ENCODE assay signal across 8 cellular contexts in the genomic region with DNA sequence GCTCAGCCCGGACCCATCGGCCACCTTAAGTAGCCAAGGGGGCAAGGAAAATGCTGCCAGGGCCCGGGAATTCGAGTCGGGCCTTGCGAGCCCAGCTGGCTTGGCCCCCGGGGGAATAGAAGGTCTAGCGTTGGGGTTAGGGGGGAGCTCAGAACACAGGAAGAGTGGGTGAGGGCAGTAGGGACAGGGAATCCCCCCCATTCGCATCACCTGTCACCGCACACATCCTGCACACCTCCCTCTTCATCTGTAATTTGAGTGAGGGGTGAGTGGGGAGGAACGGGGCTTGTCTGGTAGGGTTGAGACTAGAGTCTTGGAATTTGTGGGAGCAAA. TPM values are rescaled to one million over a fixed set of nuclear protein-coding genes. Genes with fewer than 3 reads are reported as not detected.
DNase-seq lines count a peak whose midpoint lies in the region; ATAC-seq, FAIRE-seq and TF ChIP-seq lines count a peak whose summit lies in the region.

No MANE protein-coding gene starts in this region.

- no peak for TF ChIP-seq EP300 in K562 (IDR thresholded peaks at IDR 0.05; ENCODE audit: low read length)

- no peaks in the 10 kb centered on the region for H3K36me3 ChIP-seq in ACC112 (ENCODE audit: insufficient read depth, low read length)
- H3K36me3 ChIP-seq in K562 (ENCODE audit: control insufficient read depth, insufficient read depth, low read length), result no peaks in the 10 kb centered on the region
- no peaks in the 10 kb centered on the region for H3K36me3 ChIP-seq in mesendoderm (ENCODE audit: control insufficient read depth, insufficient read depth, low read length)
- H3K36me3 ChIP-seq in uterus, result no peaks in the 10 kb centered on the region

- CTCF ChIA-PET in K562 (lab: Yijun Ruan, JAX; ENCODE audit: low intra/inter-chr PET ratio), result interaction anchor here (1.2 to 3.6 kb wide), 7 partner anchors 112 to 251 kb away, joined by 4 to 22 read pairs (median 8); no protein-coding TSS in a partner anchor

- H2BK15ac ChIP-seq in mesendoderm (replicated peaks; ENCODE audit: low read depth), result no peak overlapping the region

- H3K27ac ChIP-seq in ACC112 (ENCODE audit: low read depth, low read length) (peak overlapping the region; percentile 44), K562 (ENCODE audit: extremely low read depth, low read depth, low read length) (no peak overlapping the region), mesendoderm (ENCODE audit: low read depth, low read length) (peak overlapping the region; percentile 19), uterus (peak overlapping the region; percentile 87 to 89)

- H3K27me3 ChIP-seq in ACC112 (ENCODE audit: insufficient read depth, low read length) (no peaks in the 10 kb centered on the region), K562 (ENCODE audit: control insufficient read depth in 2 of 2, insufficient read depth in 2 of 2, low read length in 2 of 2) (peaks cover 20 to 45% of the 10 kb centered on the region in 2 experiments), mesendoderm (ENCODE audit: insufficient read depth, low read length, poor library complexity) (peaks cover 3% of the 10 kb centered on the region), uterus (no peaks in the 10 kb centered on the region)

- peak overlapping the region; percentile 72 for H3K27ac Mint-ChIP-seq in HFFc6

- TF ChIP-seq CTCF in HFFc6 (IDR thresholded peaks at IDR 0.05) (no peak), K562 (IDR thresholded peaks at IDR 0.05 in 2 of 3, conservative IDR thresholded peaks at IDR 0.05 in 1 of 3; ENCODE audit: insufficient read depth in 2 of 3, low read depth in 1 of 3, low read length in 3 of 3) (no peak), uterus (IDR thresholded peaks at IDR 0.05) (no peak)

- peak overlapping the region; percentile 55 for H3K18ac ChIP-seq in mesendoderm (ENCODE audit: low read length)

- DNase-seq in HFFc6, result no peak
- no peak for DNase-seq in K562 (ENCODE audit: extremely low read depth in 1 of 4, low spot score in 3 of 4)
- DNase-seq in mesendoderm, result no peak
- DNase-seq in uterus, result no peak
- no peak for DNase-seq in NCI-H82 (lab: John Stamatoyannopoulos, UW)
- no peak for DNase-seq in activated CD4-positive, alpha-beta T cell treated with anti-CD3 and anti-CD28 coated beads for 4 hours

- no peak for TF ChIP-seq RAD21 in K562 (CRISPR knock-in tag; conservative IDR thresholded peaks at IDR 0.05 in 1 of 2, IDR thresholded peaks at IDR 0.05 in 1 of 2)

- peaks cover 12% of the 10 kb centered on the region for H3K79me1 ChIP-seq in mesendoderm (ENCODE audit: low read length)

- H3K4me3 Mint-ChIP-seq in HFFc6, result peak overlapping the region; percentile 95

- 3% methylated on average over 11 of the region's 11 CpGs for WGBS in K562 (ENCODE audit: insufficient coverage, low coverage, missing lambda C conversion rate)
- WGBS in mesendoderm (ENCODE audit: extremely low coverage, insufficient coverage, low lambda C conversion rate), result no CpG with 5 or more reads among the region's 11 CpGs

- no peaks in the 10 kb centered on the region; the same call in 1 of the 2 replicates for H3K27me3 Mint-ChIP-seq in HFFc6 (ENCODE audit: insufficient read depth)

- peaks cover 28% of the 10 kb centered on the region for H3K4me1 ChIP-seq in ACC112 (ENCODE audit: control insufficient read depth, insufficient read depth, low read length, unreplicated experiment)
- H3K4me1 ChIP-seq in K562 (replicated peaks in 1 of 2; ENCODE audit: control insufficient read depth in 2 of 2, insufficient read depth in 2 of 2, low read length in 2 of 2), result peaks cover under 1 to 22% of the 10 kb centered on the region in 2 experiments; a peak in 4 of 5 replicates
- H3K4me1 ChIP-seq in mesendoderm (ENCODE audit: control insufficient read depth, low read depth, low read length), result peaks cover 6% of the 10 kb centered on the region
- peaks cover 0 to 5% of the 10 kb centered on the region in 2 donors for H3K4me1 ChIP-seq in uterus

- peaks cover 45% of the 10 kb centered on the region for H3K4me1 Mint-ChIP-seq in HFFc6 (ENCODE audit: low read depth)

- H3K9ac ChIP-seq in K562 (ENCODE audit: insufficient read depth in 1 of 2, low read depth in 2 of 2, low read length in 2 of 2) (no peak overlapping the region), mesendoderm (ENCODE audit: low read length) (peak overlapping the region; percentile 64)

- H3K9me1 ChIP-seq in K562 (ENCODE audit: control insufficient read depth, insufficient read depth, low read length), result no peaks in the 10 kb centered on the region

- H2BK5ac ChIP-seq in mesendoderm (ENCODE audit: low read length), result peak overlapping the region; percentile 31

- peaks cover 48% of the 10 kb centered on the region for H3K79me2 ChIP-seq in ACC112 (ENCODE audit: control insufficient read depth, insufficient read depth, low read length, unreplicated experiment)
- no peaks in the 10 kb centered on the region for H3K79me2 ChIP-seq in K562 (ENCODE audit: control insufficient read depth, insufficient read depth, low read length)
- H3K79me2 ChIP-seq in mesendoderm (ENCODE audit: control insufficient read depth, insufficient read depth, low read length), result peaks cover 44% of the 10 kb centered on the region

- H4K8ac ChIP-seq in mesendoderm (ENCODE audit: low read depth, low read length), result no peak overlapping the region

- H2AFZ ChIP-seq in ACC112 (ENCODE audit: low read length, unreplicated experiment) (peak overlapping the region; percentile 63), K562 (ENCODE audit: low read depth, low read length) (no peak overlapping the region)

- H3K56ac ChIP-seq in mesendoderm (ENCODE audit: low read length), result peak overlapping the region; percentile 61

- H3K4me2 ChIP-seq in K562 (ENCODE audit: insufficient read depth, low read length) (0 out of 2 replicates have a peak overlapping the region, but pooled peaks have one; percentile 4), mesendoderm (ENCODE audit: low read length) (peak overlapping the region; percentile 80)

- no peaks in the 10 kb centered on the region for H3K9me3 Mint-ChIP-seq in HFFc6

- H3K23ac ChIP-seq in mesendoderm (ENCODE audit: low read length), result peak overlapping the region; percentile 59

- intact Hi-C loops in K562 (cut with micrococcal nuclease) (loop anchor here (2.0 kb wide), 2 partner anchors 208 to 224 kb away; no protein-coding TSS in a partner anchor), uterus (cut with DNase I; ENCODE audit: low total_unique reads) (loop anchor here (5.0 to 10.0 kb wide), 2 partner anchors 110 to 157 kb away; no protein-coding TSS in a partner anchor)

- ATAC-seq in K562 (no peak), HG02870 (IDR thresholded peaks at IDR 0.05; ENCODE audit: unreplicated experiment) (no peak)

- BruUV-seq in K562 (replicated peaks; lab: Mats Ljungman, UMichigan), result no TSS peak

- no peak overlapping the region for H2AK5ac ChIP-seq in mesendoderm (ENCODE audit: low read length)

- no peaks in the 10 kb centered on the region for H3K9me3 ChIP-seq in K562 (replicated peaks; ENCODE audit: control insufficient read depth, insufficient read depth, low read depth, low read length)
- no peaks in the 10 kb centered on the region for H3K9me3 ChIP-seq in uterus

- in situ Hi-C loops in K562 (cut with MboI), result no loop called here

- no peak overlapping the region for H4K5ac ChIP-seq in mesendoderm (ENCODE audit: low read length)

- POLR2A ChIA-PET in K562 (lab: Yijun Ruan, JAX), result interaction anchor here (0.5 to 1.5 kb wide), 5 partner anchors 25 to 222 kb away, joined by 3 to 11 read pairs (median 4); no protein-coding TSS in a partner anchor

- peaks cover 4% of the 10 kb centered on the region; the same call in 1 of the 2 replicates for H3K36me3 Mint-ChIP-seq in HFFc6 (ENCODE audit: low read depth)

- no peak overlapping the region for H2BK120ac ChIP-seq in mesendoderm (ENCODE audit: low read depth, low read length)

- no peaks in the 10 kb centered on the region; the same call in 1 of the 2 replicates for H4K20me1 ChIP-seq in K562 (replicated peaks; ENCODE audit: control insufficient read depth, insufficient read depth, low read length)

- no peak for FAIRE-seq in K562 (lab: Jason Lieb, UNC)

- TF ChIP-seq POLR2A in K562 (conservative IDR thresholded peaks at IDR 0.05) (no peak), uterus (IDR thresholded peaks at IDR 0.05) (no peak)

- H3K4me3 ChIP-seq in ACC112 (ENCODE audit: low read depth, low read length), result peak overlapping the region; percentile 98
- peak overlapping the region; percentile 40 for H3K4me3 ChIP-seq in K562
- peak overlapping the region; percentile 52 for H3K4me3 ChIP-seq in mesendoderm (ENCODE audit: low read length)
- peak overlapping the region; percentile 71 to 91 for H3K4me3 ChIP-seq in uterus

- H3K4ac ChIP-seq in mesendoderm (ENCODE audit: low read depth, low read length), result no peak overlapping the region

TF ChIP-seq in K562, 482 proteins besides CTCF, POLR2A, EP300 and RAD21 (continues in another document):
- TF ChIP-seq, protein P1, sequence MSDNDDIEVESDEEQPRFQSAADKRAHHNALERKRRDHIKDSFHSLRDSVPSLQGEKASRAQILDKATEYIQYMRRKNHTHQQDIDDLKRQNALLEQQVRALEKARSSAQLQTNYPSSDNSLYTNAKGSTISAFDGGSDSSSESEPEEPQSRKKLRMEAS (CRISPR knock-in tag; IDR thresholded peaks at IDR 0.05), result peak; percentile 14; the same call in 1 of the 2 replicates
- peak; percentile 8 for TF ChIP-seq KDM5B (IDR thresholded peaks at IDR 0.05; ENCODE audit: insufficient replicate concordance, low read depth, low read length)

RNA-seq across cellular contexts. Expression of a gene that starts 0.4 kb away (rescaled TPM):
- 10 to 100 TPM; 20.9 to 29.9 (median 28.1) TPM for total RNA-seq in HFFc6 (2021; fragmentation: NEBNext Ultra II Directional; extraction: Animal tissue kit (Norgen Biotek cat#: 25700))
- 0.70 and 3.5 TPM in 2 replicates for total RNA-seq in K562 (2011; cell fraction: chromatin; rRNA removed; ENCODE audit: low replicate concordance)
- total RNA-seq in K562 (2011; cell fraction: nucleolus; rRNA removed), result 0.79 and 2.0 TPM in 2 replicates
- 0.81 and 0.99 TPM in 2 replicates for total RNA-seq in K562 (2011; cell fraction: nucleoplasm; rRNA removed)
- total RNA-seq in K562 (2014; rRNA removed) (0.29 and 0.32 TPM in 2 replicates), K562 (2014; rRNA removed; fragmentation: Illumina TruSeq; extraction: Trizol) (0.06 and 0.18 TPM in 2 replicates), K562 (2015; rRNA removed; fragmentation: Illumina TruSeq; extraction: Trizol) (0.36 and 0.41 TPM in 2 replicates), K562 (2021) (1.1 and 1.3 TPM in 2 replicates), uterus (10 to 100 TPM in 2 of 4 donors, 1 to 10 TPM in 2; 5.4 to 94.5 (median 9.5) TPM)
- polyA plus RNA-seq in K562 (2011; rRNA removed) (0.41 and 0.75 TPM in 2 replicates), K562 (2014; fragmentation: Illumina TruSeq; extraction: Trizol) (0.24 and 0.39 TPM in 2 replicates), K562 (2014; fragmentation: Nextera tagmentation; extraction: Ambion mirVana) (under 1 TPM; 0.01 to 0.06 TPM), K562 (2014; rRNA removed) (0.16 and 0.77 TPM in 2 replicates)
- 0.32 and 1.4 TPM in 2 replicates for polyA plus RNA-seq in K562 (2011; cell fraction: cytosol; rRNA removed)
- 1.7 and 6.9 TPM in 2 replicates for polyA plus RNA-seq in K562 (2011; cell fraction: nucleus; rRNA removed)
- polyA plus RNA-seq in K562 (2012), result 0.42 and 0.48 TPM in 2 replicates
- polyA minus RNA-seq in K562 (2011; rRNA and poly(A)+ RNA removed), result 1.1 and 2.7 TPM in 2 replicates
- 2.0 and 2.6 TPM in 2 replicates for polyA minus RNA-seq in K562 (2011; cell fraction: cytosol; rRNA and poly(A)+ RNA removed)
- 3.1 and 8.1 TPM in 2 replicates for polyA minus RNA-seq in K562 (2011; cell fraction: nucleus; rRNA and poly(A)+ RNA removed)
- polyA plus RNA-seq in mesendoderm (2013, experiment 1 of 2), result 7.9 TPM
- polyA plus RNA-seq in mesendoderm (2013, experiment 2 of 2), result 7.4 TPM

Comparison
In these comparisons a context has a peak if more than half of its experiments do, and no peak if none do; other contexts are left out.
1. H3K4me3 ChIP-seq: peak in every context shown above with its lines; median percentile 98 in ACC112; 81 in uterus; 52 in mesendoderm; 40 in K562.